In genomic region chr12:76764856-76765255, GRCh38 we compare ENCODE assay signal across 2 cellular contexts.
TF ChIP-seq lines count a peak whose summit lies in the region.

No MANE protein-coding gene starts in this region.

TF ChIP-seq in H1, 55 proteins besides CTCF, POLR2A, EP300 and RAD21 (continued from another document):
- TF ChIP-seq NANOG (IDR thresholded peaks at IDR 0.05; ENCODE audit: insufficient read depth, low read depth, low read length, poor library complexity, severe bottlenecking) (no peak), JUND (IDR thresholded peaks at IDR 0.05; ENCODE audit: low read length) (no peak)

TF ChIP-seq in neural cell, 6 proteins besides CTCF, POLR2A, EP300 and RAD21 (continued from another document):
- no peak for TF ChIP-seq REST (IDR thresholded peaks at IDR 0.05; ENCODE audit: borderline replicate concordance)
- no peak for TF ChIP-seq POLR2AphosphoS5 (IDR thresholded peaks at IDR 0.05)
